1 cellular context compared by ENCODE assay signal in genomic region chr10:100535338-100535714, GRCh38.
TF ChIP-seq lines count a peak whose summit lies in the region.

No MANE protein-coding gene starts in this region.

TF ChIP-seq in SK-N-SH, 30 proteins besides CTCF, POLR2A, EP300 and RAD21 (continued from another document):
- peak; percentile 12; the same call in 1 of the 2 replicates for TF ChIP-seq IRF3 (IDR thresholded peaks at IDR 0.05; ENCODE audit: low read depth, low read length)
- TF ChIP-seq USF2 (IDR thresholded peaks at IDR 0.05; ENCODE audit: borderline replicate concordance, low read depth, low read length): no peak
